Comparison of ENCODE assay signal across 1 cellular context in genomic region chr3:38314767-38315487, GRCh38.
A peak's percentile ranks its signal among the peaks of the same experiment; 100 is the strongest.
TF ChIP-seq lines count a peak whose summit lies in the region.

No MANE protein-coding gene starts in this region.

TF ChIP-seq in H1, 55 proteins besides CTCF, POLR2A, EP300 and RAD21:
- 0 out of 2 replicates have a peak, but pooled peaks have one; percentile 32 for TF ChIP-seq RFX5 (IDR thresholded peaks at IDR 0.05; ENCODE audit: borderline replicate concordance, low read depth, low read length)
- TF ChIP-seq CTBP2 (IDR thresholded peaks at IDR 0.05; ENCODE audit: borderline replicate concordance, insufficient read depth, insufficient read length, low read length) = no peak
- peak; percentile 98 for TF ChIP-seq SP1 (IDR thresholded peaks at IDR 0.05; ENCODE audit: low read depth, low read length)
- TF ChIP-seq BACH1 (IDR thresholded peaks at IDR 0.05; ENCODE audit: low read length) = no peak
- TF ChIP-seq BRCA1 (IDR thresholded peaks at IDR 0.05; ENCODE audit: low read depth, low read length) = no peak
- no peak for TF ChIP-seq NRF1 (IDR thresholded peaks at IDR 0.05; ENCODE audit: low read depth, low read length)
- no peak for TF ChIP-seq TBP (IDR thresholded peaks at IDR 0.05; ENCODE audit: low read depth, low read length)
- TF ChIP-seq JUN (IDR thresholded peaks at IDR 0.05; ENCODE audit: low read depth, low read length) = 0 out of 2 replicates have a peak, but pooled peaks have one; percentile 1
- no peak for TF ChIP-seq SUZ12 (IDR thresholded peaks at IDR 0.05; ENCODE audit: low read length)
- no peak for TF ChIP-seq TEAD4 (IDR thresholded peaks at IDR 0.05; ENCODE audit: low read depth, low read length)
